Comparison of ENCODE assay signal across 18 cellular contexts in genomic region chr10:128572696-128573095, GRCh38.
A peak's percentile ranks its signal among the peaks of the same experiment; 100 is the strongest.
DNase-seq lines count a peak whose midpoint lies in the region; ATAC-seq and TF ChIP-seq lines count a peak whose summit lies in the region.
"Had no signal": no experiment of that assay in that cellular context is flagged by ENCODE, and none has a peak within 500 bp of the region (broad histone marks: within the 10 kb centered on the region; RNA-seq: fewer than 3 reads in every experiment).

No MANE protein-coding gene starts in this region.

- H3K36me3 Mint-ChIP-seq in GM23338 (ENCODE audit: low read depth) (peaks cover 8% of the 10 kb centered on the region; the same call in 2 of the 3 replicates), osteocyte (ENCODE audit: unreplicated experiment) (no peaks in the 10 kb centered on the region)
- H3K36me3 Mint-ChIP-seq: CD4-positive, alpha-beta memory T cell had no signal

- H3F3A ChIP-seq in GM23338 (replicated peaks; ENCODE audit: low read depth), result no peaks in the 10 kb centered on the region

- H3K36me3 ChIP-seq in GM23338 (ENCODE audit: insufficient read depth), result no peaks in the 10 kb centered on the region
- no peaks in the 10 kb centered on the region for H3K36me3 ChIP-seq in esophagus muscularis mucosa
- no peaks in the 10 kb centered on the region for H3K36me3 ChIP-seq in mammary epithelial cell (ENCODE audit: insufficient read depth, low read length)
- no peaks in the 10 kb centered on the region for H3K36me3 ChIP-seq in breast epithelium
- H3K36me3 ChIP-seq: HAP-1 had no signal

- H3K4me1 Mint-ChIP-seq in GM23338, result peaks cover 61% of the 10 kb centered on the region
- H3K4me1 Mint-ChIP-seq in osteocyte (ENCODE audit: unreplicated experiment), result peaks cover 2% of the 10 kb centered on the region
- H3K4me1 Mint-ChIP-seq: CD4-positive, alpha-beta memory T cell had no signal

- TF ChIP-seq EP300 in esophagus muscularis mucosa (IDR thresholded peaks at IDR 0.05), result no peak

- H3K9me2 ChIP-seq in GM23338 (ENCODE audit: insufficient read depth), result peaks cover 10% of the 10 kb centered on the region

- no peak overlapping the region for H3K27ac ChIP-seq in GM23338 (ENCODE audit: low read depth)
- H3K27ac ChIP-seq in esophagus muscularis mucosa (replicated peaks in 1 of 4), result no peak overlapping the region
- H3K27ac ChIP-seq in mammary epithelial cell (ENCODE audit: insufficient read depth, low read depth, low read length), result no peak overlapping the region
- H3K27ac ChIP-seq in breast epithelium, result no peak overlapping the region

- CTCF ChIA-PET in mammary epithelial cell (lab: Charles Lee; ENCODE audit: low non-redundant PET), result no interaction called here

- H2AFZ ChIP-seq in GM23338 (peak overlapping the region; percentile 80), mammary epithelial cell (ENCODE audit: low read depth, low read length) (no peak overlapping the region)

- H3K79me2 ChIP-seq in GM23338 (replicated peaks; ENCODE audit: insufficient read depth) (no peaks in the 10 kb centered on the region), mammary epithelial cell (ENCODE audit: insufficient read depth, low read length) (no peaks in the 10 kb centered on the region)

- H3K9ac ChIP-seq in mammary epithelial cell (ENCODE audit: insufficient read depth, low read length), result no peak overlapping the region

- H3K9me3 ChIP-seq in esophagus muscularis mucosa (no peaks in the 10 kb centered on the region), mammary epithelial cell (replicated peaks; ENCODE audit: insufficient read depth, low read length) (peaks cover 20% of the 10 kb centered on the region), breast epithelium (no peaks in the 10 kb centered on the region)
- H3K9me3 ChIP-seq: HAP-1 had no signal

- H3K4me1 ChIP-seq in GM23338 (ENCODE audit: insufficient read depth), result peaks cover 9% of the 10 kb centered on the region; the same call in 1 of the 2 replicates
- no peaks in the 10 kb centered on the region for H3K4me1 ChIP-seq in esophagus muscularis mucosa
- no peaks in the 10 kb centered on the region for H3K4me1 ChIP-seq in mammary epithelial cell (ENCODE audit: insufficient read depth, low read length)
- H3K4me1 ChIP-seq in breast epithelium, result no peaks in the 10 kb centered on the region
- H3K4me1 ChIP-seq: HAP-1 had no signal

- H3K27ac Mint-ChIP-seq in GM23338 (no peak overlapping the region), osteocyte (ENCODE audit: unreplicated experiment) (no peak overlapping the region)
- H3K27ac Mint-ChIP-seq: CD4-positive, alpha-beta memory T cell; HFFc6 had no signal

- DNase-seq in GM23338 (ENCODE audit: low spot score) (no peak), esophagus muscularis mucosa (ENCODE audit: extremely low spot score) (peak; percentile 92), osteocyte (ENCODE audit: extremely low spot score, unreplicated experiment) (peak; percentile 81), sciatic nerve (ENCODE audit: low spot score) (no peak), mammary epithelial cell (no peak), NCI-H146 (lab: John Stamatoyannopoulos, UW) (no peak), breast epithelium (ENCODE audit: low spot score in 2 of 2) (no peak)
- DNase-seq in activated naive CD4-positive, alpha-beta T cell (lab: John Stamatoyannopoulos, UW), result no peak
- DNase-seq: C1 segment of cervical spinal cord; Calu3; CD4-positive, alpha-beta memory T cell; COR-L47; DMS53; DMS79 treated with DMSO at 0.1 percent for 48 hours; GF-D8; GOT3; HFFc6 had no signal

- BruUV-seq in mammary epithelial cell (replicated peaks; lab: Mats Ljungman, UMichigan), result no TSS peak

- ATAC-seq in GM23338 (no peak), sciatic nerve (peak; percentile 33)

- H3K27me3 Mint-ChIP-seq in GM23338 (ENCODE audit: insufficient read depth, low read depth, poor library complexity), result peaks cover 21% of the 10 kb centered on the region
- H3K27me3 Mint-ChIP-seq in osteocyte (ENCODE audit: unreplicated experiment), result no peaks in the 10 kb centered on the region

- TF ChIP-seq CTCF in GM23338 (conservative IDR thresholded peaks at IDR 0.05; ENCODE audit: low read depth in 2 of 2) (no peak), esophagus muscularis mucosa (IDR thresholded peaks at IDR 0.05) (no peak), osteocyte (IDR thresholded peaks at IDR 0.05) (no peak), mammary epithelial cell (conservative IDR thresholded peaks at IDR 0.05 in 1 of 2, IDR thresholded peaks at IDR 0.05 in 1 of 2; ENCODE audit: extremely low read depth in 1 of 2, insufficient read depth in 1 of 2, low read depth in 1 of 2, low read length in 2 of 2) (no peak), breast epithelium (IDR thresholded peaks at IDR 0.05) (no peak)

- H3K9me3 Mint-ChIP-seq in GM23338 (peaks cover 9% of the 10 kb centered on the region; the same call in 1 of the 3 replicates), osteocyte (ENCODE audit: unreplicated experiment) (peaks cover 7% of the 10 kb centered on the region)
- H3K9me3 Mint-ChIP-seq: CD4-positive, alpha-beta memory T cell had no signal

- intact Hi-C loops in esophagus muscularis mucosa (cut with DNase I) (no loop called here), sciatic nerve (cut with DNase I) (no loop called here), mammary epithelial cell (cut with micrococcal nuclease) (no loop called here), breast epithelium (cut with DNase I; ENCODE audit: low total_unique reads) (no loop called here)

- H3K27me3 ChIP-seq in GM23338 (ENCODE audit: insufficient read depth) (no peaks in the 10 kb centered on the region), esophagus muscularis mucosa (peaks cover 0 to 10% (median 0%) of the 10 kb centered on the region in 4 donors), mammary epithelial cell (ENCODE audit: insufficient read depth, low read length) (no peaks in the 10 kb centered on the region), breast epithelium (no peaks in the 10 kb centered on the region)

- H3K4me3 ChIP-seq in GM23338 (no peak overlapping the region), esophagus muscularis mucosa (no peak overlapping the region), mammary epithelial cell (replicated peaks in 1 of 3; ENCODE audit: insufficient read depth in 1 of 3, low read depth in 2 of 3, low read length in 3 of 3) (no peak overlapping the region), breast epithelium (no peak overlapping the region)
- H3K4me3 ChIP-seq: HAP-1 had no signal

- dilution Hi-C loops in mammary epithelial cell (cut with HindIII; ENCODE audit: low sequenced_read_pairs), result no loop called here

- in situ Hi-C loops in mammary epithelial cell (cut with MboI; ENCODE audit: low sequenced_read_pairs in 2 of 2), result no loop called here

- H3K4me3 Mint-ChIP-seq in GM23338, result no peak overlapping the region
- no peak overlapping the region for H3K4me3 Mint-ChIP-seq in osteocyte (ENCODE audit: unreplicated experiment)
- H3K4me3 Mint-ChIP-seq: CD4-positive, alpha-beta memory T cell; HFFc6 had no signal

- H3K4me2 ChIP-seq in GM23338 (no peak overlapping the region), mammary epithelial cell (ENCODE audit: insufficient read depth, low read depth, low read length) (no peak overlapping the region)

- no peaks in the 10 kb centered on the region for H4K20me1 ChIP-seq in GM23338 (replicated peaks; ENCODE audit: insufficient read depth)
- H4K20me1 ChIP-seq in mammary epithelial cell (ENCODE audit: insufficient read depth, low read length), result no peaks in the 10 kb centered on the region

- TF ChIP-seq POLR2A in esophagus muscularis mucosa (IDR thresholded peaks at IDR 0.05; ENCODE audit: low read depth) (no peak), breast epithelium (IDR thresholded peaks at IDR 0.05) (no peak)

- 75% methylated on average over 2 of the region's 7 CpGs for WGBS in esophagus muscularis mucosa
- WGBS in mammary epithelial cell (ENCODE audit: low coverage, missing lambda C conversion rate), result 89% methylated on average over 5 of the region's 7 CpGs

Comparison
In these comparisons a context has a peak if more than half of its experiments do, and no peak if none do; other contexts are left out.
1. DNase-seq: peak in esophagus muscularis mucosa (single experiment) and osteocyte (single experiment); none in GM23338 (single experiment), sciatic nerve (single experiment), mammary epithelial cell (single experiment), NCI-H146 (single experiment), breast epithelium (0 of 2) and activated naive CD4-positive, alpha-beta T cell (0 of 4).